Comparison of ENCODE assay signal across 9 cellular contexts in genomic region chr12:25054783-25055144, GRCh38.
DNase-seq lines count a peak whose midpoint lies in the region; ATAC-seq lines count a peak whose summit lies in the region.
"Had no signal": no experiment of that assay in that cellular context is flagged by ENCODE, and none has a peak within 500 bp of the region (broad histone marks: within the 10 kb centered on the region; RNA-seq: fewer than 3 reads in every experiment).

No MANE protein-coding gene starts in this region.

- H3K27ac ChIP-seq in mesenchymal stem cell (ENCODE audit: low read length, poor library complexity, severe bottlenecking): no peak overlapping the region

- H3K4me3 ChIP-seq in adipocyte (ENCODE audit: low read length) (no peak overlapping the region), mesenchymal stem cell (ENCODE audit: insufficient read depth in 1 of 2, low read depth in 1 of 2, low read length in 2 of 2) (no peak overlapping the region)

- H3K27ac Mint-ChIP-seq in T-cell: peak overlapping the region; percentile 93 to 94

- CTCF ChIA-PET in T-cell (lab: Charles Lee): no interaction called here

- no peak overlapping the region for H3K18ac ChIP-seq in mesenchymal stem cell (ENCODE audit: low read depth in 1 of 2, low read length in 2 of 2)

- H3K14ac ChIP-seq in mesenchymal stem cell (ENCODE audit: low read length in 2 of 2): no peak overlapping the region

- POLR2A ChIA-PET in T-cell (lab: Charles Lee): no interaction called here

- H3K27me3 ChIP-seq in adipocyte (replicated peaks; ENCODE audit: control insufficient read depth, insufficient read depth, low read length): no peaks in the 10 kb centered on the region
- H3K27me3 ChIP-seq in mesenchymal stem cell (ENCODE audit: control insufficient read depth in 1 of 2, insufficient read depth in 1 of 2, low read length in 2 of 2): no peaks in the 10 kb centered on the region

- H3K36me3 Mint-ChIP-seq in T-cell: peaks cover 4% of the 10 kb centered on the region

- H4K8ac ChIP-seq in mesenchymal stem cell (ENCODE audit: low read length): no peak overlapping the region

- H3K9me3 ChIP-seq in adipocyte (ENCODE audit: control insufficient read depth, low read length) (no peaks in the 10 kb centered on the region), mesenchymal stem cell (ENCODE audit: control insufficient read depth, low read length) (no peaks in the 10 kb centered on the region)

- no peak overlapping the region for H2AFZ ChIP-seq in mesenchymal stem cell (ENCODE audit: low read depth, low read length)

- H4K91ac ChIP-seq in mesenchymal stem cell (ENCODE audit: low read length): no peak overlapping the region

- peak; percentile 49 for DNase-seq in ELR (ENCODE audit: low read depth)
- DNase-seq in T-cell: peak in 30 of 34 experiments; percentile 8 to 60 (median 30)
- DNase-seq in adipocyte (ENCODE audit: low read depth): peak; percentile 10
- peak; percentile 36 to 43 for DNase-seq in stimulated activated CD4-positive, alpha-beta T cell treated with anti-CD3 and anti-CD28 coated beads, Interleukin-12 subunit alpha, Interleukin-12 subunit beta, amount 100 ng/mL, for 24 hours (ENCODE audit: low read depth in 2 of 2)
- DNase-seq in mesenchymal stem cell: no peak

- H3K9ac ChIP-seq in adipocyte (ENCODE audit: low read length): no peak overlapping the region
- H3K9ac ChIP-seq in mesenchymal stem cell (ENCODE audit: low read length): no peak overlapping the region

- H3K4me1 Mint-ChIP-seq in T-cell: peaks cover 63 to 71% (median 67%) of the 10 kb centered on the region in 3 donors

- peak overlapping the region; percentile 81 to 85 (median 81) for H3K4me3 Mint-ChIP-seq in T-cell

- H3K4me2 ChIP-seq in mesenchymal stem cell (ENCODE audit: low read length, poor library complexity, severe bottlenecking): no peak overlapping the region

- no peaks in the 10 kb centered on the region for H3K79me1 ChIP-seq in mesenchymal stem cell (replicated peaks; ENCODE audit: low read length, poor library complexity, severe bottlenecking)

- no peak overlapping the region for H2BK12ac ChIP-seq in mesenchymal stem cell (ENCODE audit: low read length in 2 of 2)

- H3K4me1 ChIP-seq in adipocyte (ENCODE audit: control insufficient read depth, insufficient read depth, low read length) (no peaks in the 10 kb centered on the region), mesenchymal stem cell (ENCODE audit: control insufficient read depth, insufficient read depth, low read depth, low read length) (peaks cover 1% of the 10 kb centered on the region)

- H3K4ac ChIP-seq in mesenchymal stem cell (ENCODE audit: low read depth in 1 of 2, low read length in 2 of 2): no peak overlapping the region

- H2BK15ac ChIP-seq in mesenchymal stem cell (ENCODE audit: low read depth, poor library complexity, severe bottlenecking): no peak overlapping the region

- WGBS in mesenchymal stem cell: 94% methylated on average over 5 of the region's 5 CpGs

- no peak overlapping the region for H3K23ac ChIP-seq in mesenchymal stem cell (ENCODE audit: low read length in 2 of 2)

- H3K9me3 Mint-ChIP-seq in T-cell: peaks cover 0 to 3% (median 0%) of the 10 kb centered on the region in 3 donors

- no peak overlapping the region for H2AK5ac ChIP-seq in mesenchymal stem cell (ENCODE audit: low read length, severe bottlenecking)

- H3K36me3 ChIP-seq in adipocyte (ENCODE audit: control insufficient read depth, insufficient read depth, low read length, severe bottlenecking) (no peaks in the 10 kb centered on the region), mesenchymal stem cell (ENCODE audit: control insufficient read depth in 1 of 2, insufficient read depth in 2 of 2, low read depth in 1 of 2, low read length in 2 of 2) (no peaks in the 10 kb centered on the region)

- H3K27me3 Mint-ChIP-seq in T-cell: no peaks in the 10 kb centered on the region

- no peak overlapping the region for H2BK5ac ChIP-seq in mesenchymal stem cell (ENCODE audit: low read depth, low read length, poor library complexity, severe bottlenecking)

- ATAC-seq in T-cell (replicated peaks in 1 of 4): no peak
- no peak for ATAC-seq in GM19023 (IDR thresholded peaks at IDR 0.05; ENCODE audit: unreplicated experiment)
- ATAC-seq in GM19452 (IDR thresholded peaks at IDR 0.05; ENCODE audit: unreplicated experiment): no peak
- no peak for ATAC-seq in HG02938 (IDR thresholded peaks at IDR 0.05; ENCODE audit: unreplicated experiment)
- ATAC-seq: Panc1 had no signal

- H2BK120ac ChIP-seq in mesenchymal stem cell (ENCODE audit: low read depth, low read length): no peak overlapping the region
